9 cellular contexts compared by ENCODE assay signal in genomic region chr4:5568336-5568735, GRCh38.
"Had no signal": no experiment of that assay in that cellular context is flagged by ENCODE, and none has a peak within 500 bp of the region (broad histone marks: within the 10 kb centered on the region; RNA-seq: fewer than 3 reads in every experiment).

No MANE protein-coding gene starts in this region.

- H3K9ac ChIP-seq: GM23248 had no signal

- H3K4me1 ChIP-seq: HAP-1 had no signal

- H2AFZ ChIP-seq: GM23248, GM23338 had no signal

- H3K27ac ChIP-seq: GM23248 had no signal

- H3K4me2 ChIP-seq: GM23338 had no signal

- H3K36me3 ChIP-seq: HAP-1 had no signal

- ATAC-seq: GM23338, HCT116 had no signal

- H3K4me3 ChIP-seq: GM23248, GM23338, HAP-1 had no signal

- DNase-seq: GM23248, GOT3, H7, H9, HCEC 1CT, HFFc6 had no signal

- H3K9me3 ChIP-seq: HAP-1 had no signal
